Comparison of ENCODE assay signal across 8 cellular contexts in the genomic region with DNA sequence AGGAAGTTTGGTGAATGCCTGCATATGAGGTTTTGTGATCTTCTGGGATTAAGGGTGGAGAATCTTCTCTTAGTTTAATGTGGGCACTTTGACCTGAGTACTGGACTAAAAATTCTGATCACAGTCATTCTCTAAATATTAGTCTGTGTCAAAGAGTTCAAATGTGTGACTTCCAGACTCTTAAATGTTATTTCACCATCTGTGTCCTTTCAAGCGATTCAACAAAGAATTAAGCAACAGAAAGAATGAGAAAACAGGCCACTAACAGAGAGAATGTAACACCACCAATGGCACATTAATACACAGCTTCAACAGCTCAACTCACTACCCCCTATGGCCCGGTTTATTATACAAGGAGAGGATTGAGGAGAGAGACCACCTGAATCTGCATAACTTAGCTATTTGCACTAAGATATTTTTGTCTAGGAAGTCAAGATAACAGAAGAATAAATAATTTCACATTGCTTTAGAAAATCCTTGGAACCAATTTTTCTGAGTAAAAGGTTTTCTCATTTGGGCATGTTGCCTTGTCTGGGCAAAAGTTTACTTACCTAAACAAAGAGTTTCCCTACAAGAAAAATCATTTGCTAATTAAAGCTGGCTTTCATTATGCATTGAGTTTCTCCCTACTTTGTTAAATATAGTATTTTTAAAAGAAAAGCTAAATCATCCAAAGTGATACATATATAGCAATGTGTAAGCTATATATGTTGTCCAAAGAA.
"Had no signal": no experiment of that assay in that cellular context is flagged by ENCODE, and none has a peak within 500 bp of the region (broad histone marks: within the 10 kb centered on the region; RNA-seq: fewer than 3 reads in every experiment).

No MANE protein-coding gene starts in this region.

- H3K4me3 ChIP-seq: GM23248, HAP-1 had no signal

- H3K4me1 ChIP-seq: HAP-1 had no signal

- H3K36me3 ChIP-seq: HAP-1 had no signal

- ATAC-seq: HCT116 had no signal

- H3K27ac ChIP-seq: GM23248, HL-60 had no signal

- DNase-seq: GM23248, GOT3, H7, HFFc6, IMR-90 had no signal
